Comparison of ENCODE assay signal across 2 cellular contexts in the genomic region with DNA sequence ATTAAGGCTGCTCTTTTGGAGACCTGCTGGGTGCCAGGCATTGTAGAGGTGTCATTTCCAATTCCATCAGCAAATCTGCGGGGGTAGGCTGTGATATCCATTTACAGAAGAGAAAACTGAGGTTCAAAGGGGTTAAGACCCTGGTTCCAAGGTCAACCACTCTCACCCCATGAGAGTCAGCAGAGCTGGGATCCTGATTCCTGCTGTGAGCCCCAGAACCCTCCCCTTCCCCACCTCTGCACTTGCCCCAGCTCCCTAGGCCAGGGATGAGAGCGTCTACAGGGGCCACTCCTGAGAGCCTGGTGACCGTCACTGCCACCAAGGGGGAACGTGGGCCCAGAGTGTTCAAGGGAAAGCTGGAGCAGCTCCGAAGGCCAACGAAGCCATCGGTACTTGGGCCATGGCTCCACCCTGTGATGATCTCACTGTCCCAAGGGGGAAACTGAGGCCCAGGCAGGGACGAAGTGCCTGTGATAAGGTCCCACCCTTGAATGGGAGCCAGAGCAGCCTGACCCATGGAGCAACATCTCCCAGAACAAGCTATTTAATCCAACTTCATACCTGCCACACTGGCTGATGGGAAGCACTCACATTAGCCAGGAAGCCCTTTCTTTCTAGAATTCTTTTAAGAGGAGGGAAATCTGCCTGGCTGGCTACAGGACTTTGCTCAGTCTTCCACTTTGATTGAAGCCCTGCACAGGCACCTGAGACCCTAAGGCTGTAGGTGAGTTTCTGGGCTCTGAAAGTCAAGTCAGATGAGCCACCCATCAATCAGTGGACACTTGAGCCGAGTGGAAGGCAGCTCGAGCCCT.
TF ChIP-seq lines count a peak whose summit lies in the region.

No MANE protein-coding gene starts in this region.

TF ChIP-seq in IMR-90, 13 proteins besides CTCF, POLR2A, EP300 and RAD21:
- no peak for TF ChIP-seq SMC3 (IDR thresholded peaks at IDR 0.05; ENCODE audit: low read depth, low read length)
- TF ChIP-seq RFX5 (IDR thresholded peaks at IDR 0.05; ENCODE audit: low read depth, low read length), result no peak
- TF ChIP-seq CEBPB (IDR thresholded peaks at IDR 0.05; ENCODE audit: low read depth, low read length), result no peak
- no peak for TF ChIP-seq FOS (IDR thresholded peaks at IDR 0.05; ENCODE audit: low read depth, low read length)
- TF ChIP-seq, protein P1, sequence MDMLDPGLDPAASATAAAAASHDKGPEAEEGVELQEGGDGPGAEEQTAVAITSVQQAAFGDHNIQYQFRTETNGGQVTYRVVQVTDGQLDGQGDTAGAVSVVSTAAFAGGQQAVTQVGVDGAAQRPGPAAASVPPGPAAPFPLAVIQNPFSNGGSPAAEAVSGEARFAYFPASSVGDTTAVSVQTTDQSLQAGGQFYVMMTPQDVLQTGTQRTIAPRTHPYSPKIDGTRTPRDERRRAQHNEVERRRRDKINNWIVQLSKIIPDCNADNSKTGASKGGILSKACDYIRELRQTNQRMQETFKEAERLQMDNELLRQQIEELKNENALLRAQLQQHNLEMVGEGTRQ (IDR thresholded peaks at IDR 0.05; ENCODE audit: low read depth, low read length), result no peak
- no peak for TF ChIP-seq RCOR1 (IDR thresholded peaks at IDR 0.05; ENCODE audit: insufficient replicate concordance, low read length)
- TF ChIP-seq, protein P2, sequence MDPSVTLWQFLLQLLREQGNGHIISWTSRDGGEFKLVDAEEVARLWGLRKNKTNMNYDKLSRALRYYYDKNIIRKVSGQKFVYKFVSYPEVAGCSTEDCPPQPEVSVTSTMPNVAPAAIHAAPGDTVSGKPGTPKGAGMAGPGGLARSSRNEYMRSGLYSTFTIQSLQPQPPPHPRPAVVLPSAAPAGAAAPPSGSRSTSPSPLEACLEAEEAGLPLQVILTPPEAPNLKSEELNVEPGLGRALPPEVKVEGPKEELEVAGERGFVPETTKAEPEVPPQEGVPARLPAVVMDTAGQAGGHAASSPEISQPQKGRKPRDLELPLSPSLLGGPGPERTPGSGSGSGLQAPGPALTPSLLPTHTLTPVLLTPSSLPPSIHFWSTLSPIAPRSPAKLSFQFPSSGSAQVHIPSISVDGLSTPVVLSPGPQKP (IDR thresholded peaks at IDR 0.05; ENCODE audit: borderline replicate concordance, low read depth, low read length), result no peak
- no peak for TF ChIP-seq MXI1 (IDR thresholded peaks at IDR 0.05; ENCODE audit: borderline replicate concordance, low read depth, low read length)
- TF ChIP-seq BHLHE40 (IDR thresholded peaks at IDR 0.05; ENCODE audit: low read depth, low read length), result no peak
- TF ChIP-seq CHD1 (IDR thresholded peaks at IDR 0.05; ENCODE audit: low read depth, low read length), result no peak
- TF ChIP-seq NFE2L2 (IDR thresholded peaks at IDR 0.05; ENCODE audit: low read depth, low read length), result no peak
- TF ChIP-seq MAFK (IDR thresholded peaks at IDR 0.05; ENCODE audit: low read depth, low read length), result no peak
- TF ChIP-seq MAZ (IDR thresholded peaks at IDR 0.05; ENCODE audit: borderline replicate concordance, low read depth, low read length), result no peak

TF ChIP-seq in H1, 55 proteins besides CTCF, POLR2A, EP300 and RAD21:
- no peak for TF ChIP-seq SP4 (IDR thresholded peaks at IDR 0.05; ENCODE audit: low read length)
- TF ChIP-seq SUZ12 (IDR thresholded peaks at IDR 0.05; ENCODE audit: low read length), result no peak
- TF ChIP-seq BRCA1 (IDR thresholded peaks at IDR 0.05; ENCODE audit: low read depth, low read length), result no peak
- TF ChIP-seq MAFK (IDR thresholded peaks at IDR 0.05; ENCODE audit: low read depth, low read length), result no peak
- TF ChIP-seq TAF7 (optimal IDR thresholded peaks at IDR 0.05; ENCODE audit: borderline replicate concordance, low read depth, low read length), result no peak
- TF ChIP-seq RBBP5 (IDR thresholded peaks at IDR 0.05; ENCODE audit: borderline replicate concordance, low read depth, low read length), result no peak
- TF ChIP-seq ASH2L (IDR thresholded peaks at IDR 0.05; ENCODE audit: low read length), result no peak
- TF ChIP-seq CBX5 (IDR thresholded peaks at IDR 0.05; ENCODE audit: low read depth, low read length), result no peak
- TF ChIP-seq YY1 (IDR thresholded peaks at IDR 0.05; ENCODE audit: low read depth, low read length), result no peak
- no peak for TF ChIP-seq SP1 (IDR thresholded peaks at IDR 0.05; ENCODE audit: low read depth, low read length)
- TF ChIP-seq KDM5A (IDR thresholded peaks at IDR 0.05; ENCODE audit: low read length), result no peak
- TF ChIP-seq CTBP2 (IDR thresholded peaks at IDR 0.05; ENCODE audit: borderline replicate concordance, insufficient read depth, insufficient read length, low read length), result no peak
- TF ChIP-seq RXRA (IDR thresholded peaks at IDR 0.05; ENCODE audit: insufficient read depth, low read depth, low read length), result no peak
- TF ChIP-seq TAF1 (IDR thresholded peaks at IDR 0.05; ENCODE audit: low read depth, low read length), result no peak
- TF ChIP-seq, protein P3, sequence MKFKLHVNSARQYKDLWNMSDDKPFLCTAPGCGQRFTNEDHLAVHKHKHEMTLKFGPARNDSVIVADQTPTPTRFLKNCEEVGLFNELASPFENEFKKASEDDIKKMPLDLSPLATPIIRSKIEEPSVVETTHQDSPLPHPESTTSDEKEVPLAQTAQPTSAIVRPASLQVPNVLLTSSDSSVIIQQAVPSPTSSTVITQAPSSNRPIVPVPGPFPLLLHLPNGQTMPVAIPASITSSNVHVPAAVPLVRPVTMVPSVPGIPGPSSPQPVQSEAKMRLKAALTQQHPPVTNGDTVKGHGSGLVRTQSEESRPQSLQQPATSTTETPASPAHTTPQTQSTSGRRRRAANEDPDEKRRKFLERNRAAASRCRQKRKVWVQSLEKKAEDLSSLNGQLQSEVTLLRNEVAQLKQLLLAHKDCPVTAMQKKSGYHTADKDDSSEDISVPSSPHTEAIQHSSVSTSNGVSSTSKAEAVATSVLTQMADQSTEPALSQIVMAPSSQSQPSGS (IDR thresholded peaks at IDR 0.05; ENCODE audit: low read length), result no peak
